Comparison of ENCODE assay signal across 26 cellular contexts in genomic region chr9:132011896-132012295, GRCh38.
"Had no signal": no experiment of that assay in that cellular context is flagged by ENCODE, and none has a peak within 500 bp of the region (broad histone marks: within the 10 kb centered on the region; RNA-seq: fewer than 3 reads in every experiment).

No MANE protein-coding gene starts in this region.

- H3K27me3 ChIP-seq: esophagus squamous epithelium, heart right ventricle, neutrophil, pancreas, right lobe of liver, tibial nerve, upper lobe of left lung had no signal

- H3K4me3 ChIP-seq: coronary artery, esophagus squamous epithelium, heart right ventricle, left ventricle myocardium inferior, mucosa of descending colon, pancreas, right lobe of liver, thoracic aorta, tibial nerve, upper lobe of left lung had no signal

- H3K27ac ChIP-seq: coronary artery, esophagus squamous epithelium, heart right ventricle, left ventricle myocardium inferior, neutrophil, pancreas, right lobe of liver, thoracic aorta, tibial nerve, upper lobe of left lung had no signal

- H3K4me1 ChIP-seq: upper lobe of left lung had no signal

- DNase-seq: effector memory CD8-positive, alpha-beta T cell; erythroblast; esophagus squamous epithelium; foreskin melanocyte; glutamatergic neuron; heart right ventricle; hypothalamus; immature natural killer cell; islet precursor cell; kidney glomerular epithelial cell; left colon; left ventricle myocardium inferior; mesenchymal stem cell; mucosa of descending colon; naive B cell; pancreas; right lobe of liver; small intestine; stimulated activated CD4-positive, alpha-beta T cell treated with anti-CD3 and anti-CD28 coated beads, Interleukin-15, amount 100 ng/mL, for 24 hours; stimulated activated CD4-positive, alpha-beta T cell treated with anti-CD3 and anti-CD28 coated beads, Interleukin-2, amount 100 ng/mL, for 48 hours; stimulated activated naive B cell treated with anti-CD40 and anti-IgM and Interleukin-4, amounts not matched to agents 10 μg/mL and 1 μg/mL and 100 μg/mL, for 72 hours; upper lobe of left lung had no signal

- H3K36me3 ChIP-seq: neutrophil, pancreas, right lobe of liver, thoracic aorta had no signal

- H3K9me3 ChIP-seq: esophagus squamous epithelium, heart right ventricle, left ventricle myocardium inferior, mucosa of descending colon, neutrophil, pancreas, right lobe of liver, thoracic aorta, tibial nerve, upper lobe of left lung had no signal
